ENCODE assay signal across 8 cellular contexts in the genomic region with DNA sequence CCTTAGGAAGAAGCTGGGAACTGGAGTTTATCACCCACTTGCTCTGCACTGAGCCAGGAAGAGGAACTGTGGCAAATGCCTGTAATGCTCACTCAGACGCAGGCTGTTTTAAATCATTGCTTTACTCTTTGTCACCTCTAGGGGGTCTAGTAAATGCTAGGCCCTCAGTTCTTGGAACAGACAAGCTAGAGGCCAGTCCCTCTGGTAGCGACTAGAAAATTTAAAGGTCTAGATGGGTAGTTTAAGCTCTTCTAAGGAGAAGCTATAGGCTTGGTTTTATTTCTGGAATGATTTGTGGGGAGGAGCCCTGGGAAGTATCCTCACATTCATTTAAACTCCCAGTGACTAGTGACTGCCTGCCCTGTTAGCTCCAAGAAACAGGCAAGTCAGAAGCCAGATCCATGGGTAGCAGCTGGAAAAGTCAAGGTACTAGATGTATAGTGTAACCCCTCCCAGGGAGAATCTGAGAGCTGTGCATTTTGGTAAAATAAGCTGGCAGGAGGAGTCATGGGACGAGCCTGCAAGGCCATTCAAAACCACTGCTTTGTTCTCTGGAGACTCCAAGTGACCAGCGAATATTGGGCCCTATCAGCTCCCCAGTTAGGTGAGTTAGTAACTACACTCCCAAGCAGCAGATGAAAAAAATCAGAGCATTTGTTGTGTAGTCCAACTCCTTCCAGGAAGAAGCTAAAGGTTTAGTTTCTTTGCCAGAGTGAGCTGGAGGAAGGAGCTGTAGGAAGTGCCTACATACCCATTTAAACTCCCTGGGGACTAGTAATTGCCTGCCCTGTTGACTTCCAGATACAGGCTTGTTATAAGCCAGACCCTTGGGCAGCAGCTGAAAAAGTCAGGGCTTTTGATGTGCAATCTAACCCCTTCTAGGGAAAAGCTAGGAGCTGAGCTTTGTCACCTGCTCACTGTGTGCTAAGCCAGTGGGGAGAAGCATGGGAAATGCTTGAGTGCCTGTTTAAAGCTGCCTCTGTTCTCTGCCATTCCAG.
DNase-seq lines count a peak whose midpoint lies in the region; ATAC-seq and TF ChIP-seq lines count a peak whose summit lies in the region.

No MANE protein-coding gene starts in this region.

- peak; percentile 27 for TF ChIP-seq CTCF in cardiac muscle cell (IDR thresholded peaks at IDR 0.05; ENCODE audit: low read depth, low read length)
- TF ChIP-seq CTCF in kidney epithelial cell (IDR thresholded peaks at IDR 0.05; ENCODE audit: insufficient read depth, low read length, poor library complexity, severe bottlenecking): peak; percentile 23
- no peak for TF ChIP-seq CTCF in upper lobe of left lung (IDR thresholded peaks at IDR 0.05)
- TF ChIP-seq CTCF in tibial artery (IDR thresholded peaks at IDR 0.05): no peak

- H3K27me3 ChIP-seq in cardiac muscle cell (no peaks in the 10 kb centered on the region), kidney epithelial cell (ENCODE audit: control insufficient read depth, insufficient read depth, low read length) (no peaks in the 10 kb centered on the region), upper lobe of left lung (no peaks in the 10 kb centered on the region), tibial artery (no peaks in the 10 kb centered on the region)

- H3K9me3 ChIP-seq in cardiac muscle cell (ENCODE audit: low read depth) (no peaks in the 10 kb centered on the region), upper lobe of left lung (peaks cover 0 to 4% (median 0%) of the 10 kb centered on the region in 4 donors), tibial artery (peaks cover 0 to 15% (median 0%) of the 10 kb centered on the region in 3 donors)

- intact Hi-C loops in cardiac septum (cut with DNase I): no loop called here
- intact Hi-C loops in tibial artery (cut with DNase I; ENCODE audit: low total_unique reads): no loop called here

- H3K4me1 ChIP-seq in cardiac muscle cell (ENCODE audit: low read depth): peaks cover 20% of the 10 kb centered on the region
- no peaks in the 10 kb centered on the region for H3K4me1 ChIP-seq in upper lobe of left lung
- peaks cover 0 to 3% (median 0%) of the 10 kb centered on the region in 4 donors for H3K4me1 ChIP-seq in tibial artery

- DNase-seq in cardiac muscle cell (ENCODE audit: low read depth in 1 of 2, low spot score in 1 of 2) (peak in 1 of 2 donors; percentile 60), cardiac septum (ENCODE audit: low spot score) (no peak), NOMO-1 treated with dmso at 0.1 percent for 144 hours (lab: John Stamatoyannopoulos, UW; ENCODE audit: unreplicated experiment) (peak; percentile 57), kidney epithelial cell (ENCODE audit: low read depth) (no peak), cerebellar nuclear complex (lab: John Stamatoyannopoulos, UW) (no peak), upper lobe of left lung (no peak), tibial artery (no peak)

- peak; percentile 73 for ATAC-seq in HG02852 (IDR thresholded peaks at IDR 0.05; ENCODE audit: unreplicated experiment)
- ATAC-seq in upper lobe of left lung (ENCODE audit: low FRiP score in 2 of 2): no peak

- WGBS in upper lobe of left lung, 2 donors: 78 to 86% methylated on average over 4 of the region's 4 CpGs

- H3K27ac ChIP-seq in cardiac muscle cell (peak overlapping the region; percentile 82), upper lobe of left lung (no peak overlapping the region), tibial artery (no peak overlapping the region)

- H3K4me3 ChIP-seq in cardiac muscle cell: no peak overlapping the region
- H3K4me3 ChIP-seq in kidney epithelial cell (ENCODE audit: low read depth, low read length): no peak overlapping the region
- no peak overlapping the region for H3K4me3 ChIP-seq in upper lobe of left lung
- no peak overlapping the region for H3K4me3 ChIP-seq in tibial artery

- no peak for TF ChIP-seq EP300 in upper lobe of left lung (IDR thresholded peaks at IDR 0.05)

- TF ChIP-seq POLR2A in upper lobe of left lung (IDR thresholded peaks at IDR 0.05): no peak

- no peaks in the 10 kb centered on the region for H3K36me3 ChIP-seq in cardiac muscle cell
- H3K36me3 ChIP-seq in kidney epithelial cell (ENCODE audit: control insufficient read depth, insufficient read depth, low read length): no peaks in the 10 kb centered on the region
- H3K36me3 ChIP-seq in upper lobe of left lung: no peaks in the 10 kb centered on the region
- no peaks in the 10 kb centered on the region for H3K36me3 ChIP-seq in tibial artery

Comparison
In these comparisons a context has a peak if more than half of its experiments do, and no peak if none do; other contexts are left out.
1. CTCF ChIP-seq: peak in cardiac muscle cell (single experiment) and kidney epithelial cell (single experiment); none in upper lobe of left lung (0 of 6) and tibial artery (0 of 2).